ENCODE assay signal across 8 cellular contexts in genomic region chr19:41998246-41999020, GRCh38. TPM values are rescaled to one million over a fixed set of nuclear protein-coding genes. Genes with fewer than 3 reads are reported as not detected.
DNase-seq lines count a peak whose midpoint lies in the region; ATAC-seq, FAIRE-seq and TF ChIP-seq lines count a peak whose summit lies in the region.

No MANE protein-coding gene starts in this region.

- H3K79me2 ChIP-seq in OCI-LY3 (ENCODE audit: low read length), result no peaks in the 10 kb centered on the region

- no peak for FAIRE-seq in GM12892 (lab: Jason Lieb, UNC)

- H3K27me3 ChIP-seq in OCI-LY3 (ENCODE audit: low read depth, low read length), result peaks cover 26% of the 10 kb centered on the region
- peaks cover 72% of the 10 kb centered on the region for H3K27me3 ChIP-seq in kidney epithelial cell (ENCODE audit: control insufficient read depth, insufficient read depth, low read length)
- H3K27me3 ChIP-seq in tibial artery, result peaks cover 3 to 91% of the 10 kb centered on the region in 2 donors

- H3K4me2 ChIP-seq in OCI-LY3 (ENCODE audit: low read length), result no peak overlapping the region

- H3K4me3 ChIP-seq in OCI-LY3 (ENCODE audit: low read length), result no peak overlapping the region
- H3K4me3 ChIP-seq in astrocyte of the spinal cord (ENCODE audit: low read depth, low read length), result no peak overlapping the region
- H3K4me3 ChIP-seq in kidney epithelial cell (ENCODE audit: low read depth, low read length), result no peak overlapping the region
- no peak overlapping the region for H3K4me3 ChIP-seq in tibial artery

- H3K36me3 ChIP-seq in OCI-LY3 (replicated peaks; ENCODE audit: low read depth, low read length) (no peaks in the 10 kb centered on the region), kidney epithelial cell (ENCODE audit: control insufficient read depth, insufficient read depth, low read length) (no peaks in the 10 kb centered on the region), tibial artery (peaks cover 0 to 11% (median 4%) of the 10 kb centered on the region in 3 donors)

- intact Hi-C loops in tibial artery (cut with DNase I; ENCODE audit: low total_unique reads), result no loop called here

- in situ Hi-C loops in astrocyte of the spinal cord (cut with HindIII; ENCODE audit: low sequenced_read_pairs), result no loop called here

- ATAC-seq in HG03460 (IDR thresholded peaks at IDR 0.05; ENCODE audit: unreplicated experiment), result no peak

- no peaks in the 10 kb centered on the region for H3K9me3 ChIP-seq in OCI-LY3 (ENCODE audit: insufficient read depth, low read length)
- no peaks in the 10 kb centered on the region for H3K9me3 ChIP-seq in tibial artery

- H3K4me1 ChIP-seq in OCI-LY3 (ENCODE audit: low read length) (peaks cover 9% of the 10 kb centered on the region; the same call in 1 of the 2 replicates), tibial artery (peaks cover 0 to 31% (median 15%) of the 10 kb centered on the region in 4 donors)

- H3K27ac ChIP-seq in OCI-LY3 (ENCODE audit: low read length), result no peak overlapping the region
- H3K27ac ChIP-seq in tibial artery, result no peak overlapping the region

- DNase-seq in AG08396 (ENCODE audit: low spot score) (peak; percentile 84), GM12892 (ENCODE audit: insufficient read length) (peak; percentile 63), astrocyte of the spinal cord (ENCODE audit: low read depth, low spot score) (no peak), kidney epithelial cell (ENCODE audit: low read depth) (no peak), tibial artery (no peak), mucosa of gallbladder (ENCODE audit: low spot score) (no peak)

- TF ChIP-seq POLR2A in GM12892 (IDR thresholded peaks at IDR 0.05; ENCODE audit: low read depth, low read length), result no peak

- peaks cover 3% of the 10 kb centered on the region; the same call in 1 of the 2 replicates for H4K20me1 ChIP-seq in OCI-LY3 (ENCODE audit: insufficient read depth, low read length)

- no peak overlapping the region for H2AFZ ChIP-seq in OCI-LY3 (ENCODE audit: low read depth, low read length)

- H3K9ac ChIP-seq in OCI-LY3 (ENCODE audit: low read length), result no peak overlapping the region

- TF ChIP-seq CTCF in OCI-LY3 (IDR thresholded peaks at IDR 0.05; ENCODE audit: low read depth, low read length) (peak; percentile 14), astrocyte of the spinal cord (IDR thresholded peaks at IDR 0.05; ENCODE audit: low read depth, low read length) (peak; percentile 65), kidney epithelial cell (IDR thresholded peaks at IDR 0.05; ENCODE audit: insufficient read depth, low read length, poor library complexity, severe bottlenecking) (peak; percentile 78), tibial artery (IDR thresholded peaks at IDR 0.05) (peak; percentile 27 to 42)

RNA-seq across cellular contexts. Expression of gene ATP1A3, which starts 4.4 kb away (rescaled TPM):
- 3.3 TPM for polyA plus RNA-seq in GM12892 (2012; ENCODE audit: missing spikeins)
- total RNA-seq in kidney epithelial cell (1.4 TPM in 1 of 2 replicates, not detected in the other), mucosa of gallbladder (0.60 TPM)

RNA-seq across cellular contexts. Expression of gene RABAC1, which starts 39.3 kb away (rescaled TPM):
- 17.6 TPM for polyA plus RNA-seq in GM12892 (2012; ENCODE audit: missing spikeins)
- 126 and 130 TPM in 2 replicates for total RNA-seq in kidney epithelial cell
- 188 TPM for total RNA-seq in mucosa of gallbladder

Comparison
In these comparisons a context has a peak if more than half of its experiments do, and no peak if none do; other contexts are left out.
1. DNase-seq: peak in AG08396 (single experiment) and GM12892 (single experiment); none in astrocyte of the spinal cord (single experiment), kidney epithelial cell (single experiment), tibial artery (0 of 2) and mucosa of gallbladder (single experiment).
2. CTCF ChIP-seq: peak in every context shown above with its lines; median percentile 78 in kidney epithelial cell; 65 in astrocyte of the spinal cord; 34 in tibial artery; 14 in OCI-LY3.